ENCODE assay signal across 13 cellular contexts in the genomic region with DNA sequence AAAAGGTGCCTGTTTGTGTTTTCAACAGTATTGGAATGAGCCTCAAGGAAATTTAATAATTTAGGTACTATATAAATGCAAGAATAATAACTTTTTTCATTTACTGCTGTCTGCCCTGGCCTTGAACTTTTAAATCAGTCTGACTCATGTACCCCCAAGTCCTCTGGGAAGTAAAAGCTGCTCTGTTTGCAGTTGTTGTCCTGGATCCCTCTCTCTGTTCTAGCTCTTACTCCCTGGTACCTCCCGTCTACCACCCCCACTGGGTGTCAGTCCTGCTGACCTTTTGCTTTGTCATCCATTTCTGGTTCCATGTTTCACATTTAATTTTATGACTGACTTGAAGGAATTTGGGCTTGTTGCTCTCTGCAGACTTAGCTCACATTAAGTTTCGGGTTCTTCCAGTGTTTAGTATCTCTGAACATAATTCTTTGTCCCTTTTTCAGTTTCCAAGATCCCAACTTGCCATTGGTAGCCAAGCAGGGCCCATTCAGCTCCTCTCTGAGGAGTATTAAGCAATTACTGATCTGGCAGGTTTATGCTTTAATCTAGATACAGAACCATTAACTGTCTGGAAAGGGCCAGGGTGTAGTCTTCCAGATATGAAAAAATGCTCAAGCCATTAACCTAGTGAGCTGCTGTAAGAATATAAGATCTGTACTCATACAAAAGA.
DNase-seq lines count a peak whose midpoint lies in the region; ATAC-seq and TF ChIP-seq lines count a peak whose summit lies in the region.
"Had no signal": no experiment of that assay in that cellular context is flagged by ENCODE, and none has a peak within 500 bp of the region (broad histone marks: within the 10 kb centered on the region; RNA-seq: fewer than 3 reads in every experiment).

No MANE protein-coding gene starts in this region.

- H3K27me3 Mint-ChIP-seq in mesothelial cell of epicardium (ENCODE audit: low read depth) = no peaks in the 10 kb centered on the region
- H3K27me3 Mint-ChIP-seq in chondrocyte (ENCODE audit: low read depth) = no peaks in the 10 kb centered on the region
- H3K27me3 Mint-ChIP-seq in activated CD4-positive, alpha-beta T cell treated with anti-CD3 and anti-CD28 coated beads for 36 hours = peaks cover 2% of the 10 kb centered on the region
- no peaks in the 10 kb centered on the region for H3K27me3 Mint-ChIP-seq in activated naive CD4-positive, alpha-beta T cell treated with anti-CD3 and anti-CD28 coated beads, Interleukin-2, amount 10 ng/mL, durations not matched to agents 7 days and 5 days

- POLR2A ChIA-PET in activated CD4-positive, alpha-beta T cell treated with anti-CD3 and anti-CD28 coated beads for 36 hours (lab: Charles Lee) = no interaction called here

- TF ChIP-seq CTCF in mesothelial cell of epicardium (IDR thresholded peaks at IDR 0.05; ENCODE audit: unreplicated experiment) (no peak), tibial nerve (IDR thresholded peaks at IDR 0.05) (no peak), chondrocyte (IDR thresholded peaks at IDR 0.05) (no peak)

- H3K9me3 ChIP-seq in tibial nerve = peaks cover 0 to 2% (median 0%) of the 10 kb centered on the region in 4 donors

- H3K9me3 Mint-ChIP-seq in mesothelial cell of epicardium = no peaks in the 10 kb centered on the region
- no peaks in the 10 kb centered on the region for H3K9me3 Mint-ChIP-seq in chondrocyte (ENCODE audit: low read depth)
- H3K9me3 Mint-ChIP-seq in activated CD4-positive, alpha-beta T cell treated with anti-CD3 and anti-CD28 coated beads for 36 hours (ENCODE audit: low read depth) = no peaks in the 10 kb centered on the region
- H3K9me3 Mint-ChIP-seq in activated naive CD4-positive, alpha-beta T cell treated with anti-CD3 and anti-CD28 coated beads, Interleukin-2, amount 10 ng/mL, durations not matched to agents 7 days and 5 days = no peaks in the 10 kb centered on the region

- intact Hi-C loops in activated CD4-positive, alpha-beta T cell treated with anti-CD3 and anti-CD28 coated beads for 36 hours (cut with DNase I, micrococcal nuclease) = no loop called here

- TF ChIP-seq POLR2A in tibial nerve (IDR thresholded peaks at IDR 0.05) = no peak

- no peak for TF ChIP-seq EP300 in tibial nerve (IDR thresholded peaks at IDR 0.05)

- no peaks in the 10 kb centered on the region for H3K36me3 ChIP-seq in tibial nerve

- 18 to 31% methylated on average over 2 of the region's 2 CpGs for WGBS in tibial nerve, 2 donors

- no peak for ATAC-seq in activated CD4-positive, alpha-beta T cell treated with anti-CD3 and anti-CD28 coated beads for 36 hours
- ATAC-seq: stimulated activated naive CD8-positive, alpha-beta T cell treated with anti-CD3 and anti-CD28 coated beads, Interleukin-15, amount 100 ng/mL, for 72 hours had no signal

- H3K4me1 Mint-ChIP-seq in mesothelial cell of epicardium (peaks cover 32% of the 10 kb centered on the region), chondrocyte (ENCODE audit: low read depth) (peaks cover 17% of the 10 kb centered on the region)
- no peaks in the 10 kb centered on the region for H3K4me1 Mint-ChIP-seq in activated CD4-positive, alpha-beta T cell treated with anti-CD3 and anti-CD28 coated beads for 36 hours
- H3K4me1 Mint-ChIP-seq in activated naive CD4-positive, alpha-beta T cell treated with anti-CD3 and anti-CD28 coated beads, Interleukin-2, amount 10 ng/mL, durations not matched to agents 7 days and 5 days = no peaks in the 10 kb centered on the region
- H3K4me1 Mint-ChIP-seq: stimulated activated naive CD8-positive, alpha-beta T cell treated with anti-CD3 and anti-CD28 coated beads, Interleukin-15, amount 100 ng/mL, for 72 hours had no signal

- H3K4me3 Mint-ChIP-seq in mesothelial cell of epicardium = no peak overlapping the region
- no peak overlapping the region for H3K4me3 Mint-ChIP-seq in chondrocyte (ENCODE audit: unreplicated experiment)
- H3K4me3 Mint-ChIP-seq in activated CD4-positive, alpha-beta T cell treated with anti-CD3 and anti-CD28 coated beads for 36 hours = no peak overlapping the region
- no peak overlapping the region for H3K4me3 Mint-ChIP-seq in activated naive CD4-positive, alpha-beta T cell treated with anti-CD3 and anti-CD28 coated beads, Interleukin-2, amount 10 ng/mL, durations not matched to agents 7 days and 5 days
- H3K4me3 Mint-ChIP-seq: stimulated activated naive CD8-positive, alpha-beta T cell treated with anti-CD3 and anti-CD28 coated beads, Interleukin-15, amount 100 ng/mL, for 72 hours had no signal

- H3K27me3 ChIP-seq in tibial nerve = no peaks in the 10 kb centered on the region

- no peaks in the 10 kb centered on the region for H3K36me3 Mint-ChIP-seq in mesothelial cell of epicardium
- H3K36me3 Mint-ChIP-seq in chondrocyte (ENCODE audit: low read depth) = no peaks in the 10 kb centered on the region
- H3K36me3 Mint-ChIP-seq in activated CD4-positive, alpha-beta T cell treated with anti-CD3 and anti-CD28 coated beads for 36 hours (ENCODE audit: low read depth) = no peaks in the 10 kb centered on the region
- no peaks in the 10 kb centered on the region for H3K36me3 Mint-ChIP-seq in activated naive CD4-positive, alpha-beta T cell treated with anti-CD3 and anti-CD28 coated beads, Interleukin-2, amount 10 ng/mL, durations not matched to agents 7 days and 5 days

- DNase-seq in T1000 (lab: John Stamatoyannopoulos, UW) = peak; percentile 25
- DNase-seq in fibroblast of peridontal ligament (ENCODE audit: extremely low read depth) = peak; percentile 31
- DNase-seq in mesothelial cell of epicardium (ENCODE audit: low spot score in 2 of 2, unreplicated experiment in 2 of 2) = no peak
- no peak for DNase-seq in tibial nerve (ENCODE audit: low spot score in 2 of 2)
- no peak for DNase-seq in chondrocyte (ENCODE audit: low spot score)
- DNase-seq in activated CD4-positive, alpha-beta T cell treated with anti-CD3 and anti-CD28 coated beads for 36 hours = no peak
- DNase-seq in activated naive CD4-positive, alpha-beta T cell treated with anti-CD3 and anti-CD28 coated beads, Interleukin-2, amount 10 ng/mL, durations not matched to agents 7 days and 5 days = no peak
- DNase-seq: activated naive CD4-positive, alpha-beta T cell treated with anti-CD3 and anti-CD28 coated beads, Interleukin-2, amount 50 U/mL, for 16 hours; effector memory CD4-positive, alpha-beta T cell; NCI-H2107; stimulated activated naive CD8-positive, alpha-beta T cell treated with anti-CD3 and anti-CD28 coated beads, Interleukin-15, amount 100 ng/mL, for 72 hours had no signal

- CTCF ChIA-PET in activated CD4-positive, alpha-beta T cell treated with anti-CD3 and anti-CD28 coated beads for 36 hours (lab: Charles Lee) = interaction anchor here (0.6 kb wide), 1 partner anchor 238 kb away, joined by 3 read pairs; no protein-coding TSS in a partner anchor
- CTCF ChIA-PET in activated naive CD4-positive, alpha-beta T cell treated with anti-CD3 and anti-CD28 coated beads, Interleukin-2, amount 10 ng/mL, durations not matched to agents 7 days and 5 days (lab: Charles Lee) = no interaction called here

- peaks cover 0 to 26% (median 12%) of the 10 kb centered on the region in 4 donors for H3K4me1 ChIP-seq in tibial nerve

- H3K4me3 ChIP-seq in tibial nerve = no peak overlapping the region
- H3K4me3 ChIP-seq: GM12878, K562 had no signal

- peak overlapping the region; percentile 81 for H3K27ac Mint-ChIP-seq in mesothelial cell of epicardium
- H3K27ac Mint-ChIP-seq in chondrocyte (ENCODE audit: unreplicated experiment) = no peak overlapping the region
- no peak overlapping the region for H3K27ac Mint-ChIP-seq in activated CD4-positive, alpha-beta T cell treated with anti-CD3 and anti-CD28 coated beads for 36 hours
- no peak overlapping the region for H3K27ac Mint-ChIP-seq in activated naive CD4-positive, alpha-beta T cell treated with anti-CD3 and anti-CD28 coated beads, Interleukin-2, amount 10 ng/mL, durations not matched to agents 7 days and 5 days
- H3K27ac Mint-ChIP-seq: stimulated activated naive CD8-positive, alpha-beta T cell treated with anti-CD3 and anti-CD28 coated beads, Interleukin-15, amount 100 ng/mL, for 72 hours had no signal

- H3K27ac ChIP-seq in tibial nerve = peak overlapping the region in 3 of 4 donors; percentile 11 to 80 (median 14)

Comparison
In these comparisons a context has a peak if more than half of its experiments do, and no peak if none do; other contexts are left out.
1. DNase-seq: peak in T1000 (single experiment) and fibroblast of peridontal ligament (single experiment); none in mesothelial cell of epicardium (0 of 2), tibial nerve (0 of 2), chondrocyte (single experiment), activated CD4-positive, alpha-beta T cell treated with anti-CD3 and anti-CD28 coated beads for 36 hours (single experiment) and activated naive CD4-positive, alpha-beta T cell treated with anti-CD3 and anti-CD28 coated beads, Interleukin-2, amount 10 ng/mL, durations not matched to agents 7 days and 5 days (single experiment).